Comparison of ENCODE assay signal across 23 cellular contexts in the genomic region with DNA sequence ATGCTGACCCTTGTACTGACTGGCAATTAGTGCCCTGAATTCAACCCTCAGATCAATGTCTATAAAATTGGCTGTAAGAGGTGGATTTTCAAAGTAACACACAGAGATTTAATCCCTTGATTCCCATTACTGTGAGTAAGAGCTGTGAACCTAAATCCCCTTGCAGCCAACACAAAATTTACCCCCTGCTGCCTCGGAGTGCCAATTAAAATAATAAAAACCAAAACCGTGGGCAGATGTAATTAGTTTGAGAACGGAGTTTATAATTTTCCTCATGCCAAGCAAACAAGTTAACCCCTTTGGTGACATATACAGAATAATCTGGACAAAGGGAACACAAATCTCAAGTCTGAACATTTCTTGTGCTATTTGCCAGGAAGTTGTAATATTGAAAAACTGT. TPM values are rescaled to one million over a fixed set of nuclear protein-coding genes. Genes with fewer than 3 reads are reported as not detected.
DNase-seq lines count a peak whose midpoint lies in the region; ATAC-seq and TF ChIP-seq lines count a peak whose summit lies in the region.
"Had no signal": no experiment of that assay in that cellular context is flagged by ENCODE, and none has a peak within 500 bp of the region (broad histone marks: within the 10 kb centered on the region; RNA-seq: fewer than 3 reads in every experiment).

No MANE protein-coding gene starts in this region.

- no peaks in the 10 kb centered on the region; the same call in 1 of the 2 replicates for H3K27me3 ChIP-seq in SJCRH30
- H3K27me3 ChIP-seq: BLaER1, SJSA1 had no signal

- no peak overlapping the region for H3K4me3 ChIP-seq in SJCRH30
- H3K4me3 ChIP-seq: BLaER1, K562, SJSA1 had no signal

- DNase-seq in COR-L47 (lab: John Stamatoyannopoulos, UW): peak; percentile 49
- DNase-seq in NCI-H1417 (lab: John Stamatoyannopoulos, UW): peak in 2 of 3 experiments; percentile 17 to 77
- peak; percentile 27 for DNase-seq in astrocyte of the hippocampus (ENCODE audit: low read depth, low spot score)
- no peak for DNase-seq in osteocyte (ENCODE audit: extremely low spot score, unreplicated experiment)
- no peak for DNase-seq in SJCRH30
- no peak for DNase-seq in stimulated activated CD4-positive, alpha-beta T cell treated with anti-CD3 and anti-CD28 coated beads, Interleukin-4, amount 100 ng/mL, for 1 hour
- DNase-seq: CD4-positive, CD25-positive, alpha-beta regulatory T cell; DMS53; GF-D8; Kasumi-1; NCI-H1105 treated with DMSO at 0.1 percent for 48 hours; NCI-H1694; NCI-H2029 treated with DMSO at 0.1 percent for 48 hours; NCI-H446 treated with DMSO at 0.1 percent for 48 hours; NCI-H526; NK-92 treated with Interleukin-12 subunit alpha and Interleukin-12 subunit beta, amount 100 ng/mL, for 24 hours had no signal

- no peak overlapping the region for H3K4me3 Mint-ChIP-seq in osteocyte (ENCODE audit: unreplicated experiment)
- H3K4me3 Mint-ChIP-seq: CD4-positive, CD25-positive, alpha-beta regulatory T cell had no signal

- ATAC-seq in GM21717 (IDR thresholded peaks at IDR 0.05; ENCODE audit: unreplicated experiment): no peak
- ATAC-seq: HCT116, K562, PC-3, Right ventricle myocardium inferior had no signal

- no peak for TF ChIP-seq CTCF in osteocyte (IDR thresholded peaks at IDR 0.05)

- no peaks in the 10 kb centered on the region for H3K4me1 ChIP-seq in SJCRH30
- H3K4me1 ChIP-seq: SJSA1 had no signal

- H3K9me3 Mint-ChIP-seq in osteocyte (ENCODE audit: unreplicated experiment): no peaks in the 10 kb centered on the region
- H3K9me3 Mint-ChIP-seq: CD4-positive, CD25-positive, alpha-beta regulatory T cell had no signal

- H3K27ac Mint-ChIP-seq in osteocyte (ENCODE audit: unreplicated experiment): peak overlapping the region; percentile 78
- H3K27ac Mint-ChIP-seq: CD4-positive, CD25-positive, alpha-beta regulatory T cell had no signal

- no peaks in the 10 kb centered on the region for H3K36me3 ChIP-seq in SJCRH30
- H3K36me3 ChIP-seq: SJSA1 had no signal

- no peaks in the 10 kb centered on the region for H3K27me3 Mint-ChIP-seq in osteocyte (ENCODE audit: unreplicated experiment)

- H3K36me3 Mint-ChIP-seq in osteocyte (ENCODE audit: unreplicated experiment): peaks cover 70% of the 10 kb centered on the region

- H3K9me3 ChIP-seq in SJCRH30 (replicated peaks): no peaks in the 10 kb centered on the region
- H3K9me3 ChIP-seq: BLaER1, SJSA1 had no signal

- no peak overlapping the region for H3K27ac ChIP-seq in SJCRH30
- H3K27ac ChIP-seq: BLaER1, SJSA1 had no signal

- peaks cover 36% of the 10 kb centered on the region for H3K4me1 Mint-ChIP-seq in osteocyte (ENCODE audit: unreplicated experiment)

RNA-seq across cellular contexts. Expression of a gene that starts 55.8 kb away (rescaled TPM):
- 32.5 and 33.0 TPM in 2 replicates for total RNA-seq in osteocyte
- total RNA-seq in SJCRH30 (2014; rRNA removed; shearing (Covaris generic)): 35.5 and 50.8 TPM in 2 replicates

Comparison
In these comparisons a context has a peak if more than half of its experiments do, and no peak if none do; other contexts are left out.
1. DNase-seq: peak in COR-L47 (single experiment), NCI-H1417 (2 of 3) and astrocyte of the hippocampus (single experiment); none in osteocyte (single experiment), SJCRH30 (0 of 2) and stimulated activated CD4-positive, alpha-beta T cell treated with anti-CD3 and anti-CD28 coated beads, Interleukin-4, amount 100 ng/mL, for 1 hour (single experiment).